27 cellular contexts compared by ENCODE assay signal in genomic region chr7:50216626-50217025, GRCh38.
"Had no signal": no experiment of that assay in that cellular context is flagged by ENCODE, and none has a peak within 500 bp of the region (broad histone marks: within the 10 kb centered on the region; RNA-seq: fewer than 3 reads in every experiment).

No MANE protein-coding gene starts in this region.

- H3K27me3 ChIP-seq: ascending aorta, body of pancreas, MG63 had no signal

- FAIRE-seq: bronchial epithelial cell had no signal

- H3K27ac Mint-ChIP-seq: activated T-helper 17 cell treated with anti-CD3 and anti-CD28 coated beads, Interleukin-2, amount 50 U/mL, for 72 hours; T-helper 1 cell treated with Interleukin-12 subunit alpha and Interleukin-12 subunit beta and Interleukin-4 antibody, amounts not matched to agents 30 μg/mL and 1 μg/mL, for 36 hours had no signal

- ATAC-seq: activated CD4-positive, CD25-positive, alpha-beta regulatory T cell treated with anti-CD3 and anti-CD28 coated beads, Interleukin-2, amount 50 U/mL, for 24 hours; activated naive CD8-positive, alpha-beta T cell treated with anti-CD3 and anti-CD28 coated beads, Interleukin-2, amount 50 U/mL, for 24 hours; activated T-helper 17 cell treated with anti-CD3 and anti-CD28 coated beads, Interleukin-2, amount 50 U/mL, for 72 hours; body of pancreas; Right ventricle myocardium inferior had no signal

- H3K4me3 Mint-ChIP-seq: activated naive CD8-positive, alpha-beta T cell treated with anti-CD3 and anti-CD28 coated beads, Interleukin-2, amount 50 U/mL, for 24 hours; activated T-helper 17 cell treated with anti-CD3 and anti-CD28 coated beads, Interleukin-2, amount 50 U/mL, for 72 hours; central memory CD8-positive, alpha-beta T cell; T-helper 1 cell treated with Interleukin-12 subunit alpha and Interleukin-12 subunit beta and Interleukin-4 antibody, amounts not matched to agents 30 μg/mL and 1 μg/mL, for 36 hours had no signal

- H3K27me3 Mint-ChIP-seq: activated naive CD8-positive, alpha-beta T cell treated with anti-CD3 and anti-CD28 coated beads, Interleukin-2, amount 50 U/mL, for 24 hours; activated T-helper 17 cell treated with anti-CD3 and anti-CD28 coated beads, Interleukin-2, amount 50 U/mL, for 72 hours; central memory CD8-positive, alpha-beta T cell had no signal

- DNase-seq: activated CD4-positive, alpha-beta T cell treated with anti-CD3 and anti-CD28 coated beads for 48 hours; activated CD4-positive, alpha-beta T cell treated with anti-CD3 and anti-CD28 coated beads, Interleukin-2, amount 50 U/mL, for 48 hours; activated naive CD4-positive, alpha-beta T cell treated with anti-CD3 and anti-CD28 coated beads, Interleukin-2, amount 50 U/mL, for 16 hours; activated naive CD8-positive, alpha-beta T cell treated with anti-CD3 and anti-CD28 coated beads, Interleukin-2, amount 50 U/mL, for 24 hours; activated T-cell treated with anti-CD3 and anti-CD28 coated beads for 4 hours; activated T-cell treated with anti-CD3 and anti-CD28 coated beads, Interleukin-2, amount 50 U/mL, for 48 hours; amniotic stem cell; body of pancreas; MG63; MV-4-11; NCI-H1105; NCI-H1436; NCI-H1694 treated with DMSO at 0.1 percent for 48 hours; NCI-H2029 treated with DMSO at 0.1 percent for 48 hours; NCI-H345; NCI-H510A; NCI-H526 treated with DMSO at 0.1 percent for 48 hours; NCI-H82; RPMI8226; SJCRH30 had no signal

- H3K9me3 Mint-ChIP-seq: central memory CD8-positive, alpha-beta T cell had no signal

- H3K4me1 ChIP-seq: ascending aorta, body of pancreas, SJCRH30 had no signal

- H3K4me3 ChIP-seq: ascending aorta, body of pancreas, MG63, SJCRH30 had no signal

- H3K36me3 ChIP-seq: ascending aorta, MG63, SJCRH30 had no signal

- H3K9me3 ChIP-seq: ascending aorta, body of pancreas, MG63, SJCRH30 had no signal

- H3K27ac ChIP-seq: ascending aorta, body of pancreas, SJCRH30 had no signal
